8 cellular contexts compared by ENCODE assay signal in genomic region chr1:111754964-111755320, GRCh38.
DNase-seq lines count a peak whose midpoint lies in the region; ATAC-seq and TF ChIP-seq lines count a peak whose summit lies in the region.

No MANE protein-coding gene starts in this region.

- peak overlapping the region; percentile 94 for H3K27ac ChIP-seq in iPS-18a (ENCODE audit: low read length)
- H3K27ac ChIP-seq in skin epidermis = peak overlapping the region in 20 of 21 experiments; percentile 78 to 97 (median 90)

- peak; percentile 34 for DNase-seq in activated CD8-positive, alpha-beta memory T cell treated with anti-CD3 and anti-CD28 coated beads, Interleukin-2, amount 50 U/mL, for 4 hours
- DNase-seq in activated CD8-positive, alpha-beta memory T cell treated with anti-CD3 and anti-CD28 coated beads, Interleukin-2, amount 50 U/mL, for 48 hours = no peak
- no peak for DNase-seq in NT2/D1 (ENCODE audit: low read depth, low spot score)
- DNase-seq in astrocyte of the cerebellum (ENCODE audit: low read depth) = no peak

- H3K27me3 ChIP-seq in NT2/D1 (ENCODE audit: insufficient read depth, insufficient read length) (no peaks in the 10 kb centered on the region), iPS-18a (ENCODE audit: control insufficient read depth, insufficient read depth, low read length) (no peaks in the 10 kb centered on the region)

- H3K9me3 ChIP-seq in NT2/D1 (ENCODE audit: insufficient read depth, low read length) (no peaks in the 10 kb centered on the region), iPS-18a (ENCODE audit: control insufficient read depth, low read depth, low read length) (no peaks in the 10 kb centered on the region)

- peak; percentile 7 for ATAC-seq in HG03135 (IDR thresholded peaks at IDR 0.05; ENCODE audit: unreplicated experiment)
- ATAC-seq in GM18868 (IDR thresholded peaks at IDR 0.05; ENCODE audit: unreplicated experiment) = no peak

- H3K4me3 ChIP-seq in NT2/D1 (ENCODE audit: insufficient read length, low read depth) = peak overlapping the region; percentile 97
- peak overlapping the region; percentile 93 for H3K4me3 ChIP-seq in astrocyte of the cerebellum (ENCODE audit: low read depth, low read length)
- peak overlapping the region; percentile 93 for H3K4me3 ChIP-seq in iPS-18a (ENCODE audit: low read length)
- peak overlapping the region; percentile 54 to 95 (median 86) for H3K4me3 ChIP-seq in skin epidermis

- H3K4me1 ChIP-seq in NT2/D1 (ENCODE audit: insufficient read depth, insufficient read length) (no peaks in the 10 kb centered on the region), iPS-18a (ENCODE audit: control insufficient read depth, low read depth, low read length) (peaks cover 10% of the 10 kb centered on the region)

- in situ Hi-C loops in astrocyte of the cerebellum (cut with HindIII; ENCODE audit: low sequenced_read_pairs) = loop anchor here (25.0 kb wide), 1 partner anchor 543 kb away; the partner anchor contains the start of gene DENND2D

- no peak for TF ChIP-seq CTCF in astrocyte of the cerebellum (IDR thresholded peaks at IDR 0.05; ENCODE audit: low read depth, low read length, missing control alignments)

- H3K9ac ChIP-seq in NT2/D1 (ENCODE audit: insufficient read length, low read depth) (peak overlapping the region; percentile 99), iPS-18a (ENCODE audit: low read length) (peak overlapping the region; percentile 96)

- H3K36me3 ChIP-seq in NT2/D1 (ENCODE audit: insufficient read depth, insufficient read length, low read length) (peaks cover 33% of the 10 kb centered on the region), iPS-18a (ENCODE audit: control insufficient read depth, low read depth, low read length) (peaks cover 10% of the 10 kb centered on the region)
